In genomic region chr2:6722574-6722973, GRCh38 we compare ENCODE assay signal across 8 cellular contexts.
"Had no signal": no experiment of that assay in that cellular context is flagged by ENCODE, and none has a peak within 500 bp of the region (broad histone marks: within the 10 kb centered on the region; RNA-seq: fewer than 3 reads in every experiment).

No MANE protein-coding gene starts in this region.

- H3K4me3 ChIP-seq: GM12878 had no signal

- DNase-seq: GDM1, GF-D8 had no signal

- FAIRE-seq: G401.6, GM12878, GM12891, GM12892, GM18507, GM19239 had no signal

- ATAC-seq: GM12878 had no signal
